11 cellular contexts compared by ENCODE assay signal in genomic region chr7:126449621-126450268, GRCh38.
DNase-seq lines count a peak whose midpoint lies in the region; ATAC-seq and TF ChIP-seq lines count a peak whose summit lies in the region.
"Had no signal": no experiment of that assay in that cellular context is flagged by ENCODE, and none has a peak within 500 bp of the region (broad histone marks: within the 10 kb centered on the region; RNA-seq: fewer than 3 reads in every experiment).

No MANE protein-coding gene starts in this region.

- TF ChIP-seq CTCF in hepatocyte (IDR thresholded peaks at IDR 0.05; ENCODE audit: poor library complexity): no peak

- H3K79me2 ChIP-seq in hepatocyte: no peaks in the 10 kb centered on the region

- no peaks in the 10 kb centered on the region for H3K9me3 ChIP-seq in hepatocyte (ENCODE audit: low read depth)
- H3K9me3 ChIP-seq in T-helper 17 cell (ENCODE audit: control insufficient read depth, low read length, poor library complexity, severe bottlenecking): no peaks in the 10 kb centered on the region

- 77% methylated on average over 3 of the region's 3 CpGs for WGBS in hepatocyte (ENCODE audit: low lambda C conversion rate, missing lambda C conversion rate)

- ATAC-seq in GM19023 (IDR thresholded peaks at IDR 0.05; ENCODE audit: unreplicated experiment) (peak; percentile 21), GM21737 (IDR thresholded peaks at IDR 0.05; ENCODE audit: unreplicated experiment) (peak; percentile 6), HG03280 (IDR thresholded peaks at IDR 0.05; ENCODE audit: unreplicated experiment) (peak; percentile 10), T-helper 17 cell (no peak)
- ATAC-seq: naive thymus-derived CD4-positive, alpha-beta T cell had no signal

- H3K27ac ChIP-seq in hepatocyte: no peak overlapping the region

- H3K36me3 Mint-ChIP-seq in T-helper 17 cell (ENCODE audit: low read depth): no peaks in the 10 kb centered on the region
- H3K36me3 Mint-ChIP-seq: naive thymus-derived CD4-positive, alpha-beta T cell had no signal

- no peaks in the 10 kb centered on the region for H4K20me1 ChIP-seq in hepatocyte (ENCODE audit: insufficient read depth, poor library complexity, severe bottlenecking)

- H3K27me3 Mint-ChIP-seq in T-helper 17 cell: no peaks in the 10 kb centered on the region
- H3K27me3 Mint-ChIP-seq: CD4-positive, alpha-beta T cell; naive thymus-derived CD4-positive, alpha-beta T cell had no signal

- no peaks in the 10 kb centered on the region for H3K36me3 ChIP-seq in hepatocyte (replicated peaks; ENCODE audit: insufficient read depth, low read depth)

- H3K27me3 ChIP-seq in hepatocyte: no peaks in the 10 kb centered on the region

- H3K4me3 ChIP-seq in hepatocyte: no peak overlapping the region

- DNase-seq in hepatocyte (ENCODE audit: low spot score) (no peak), T-helper 17 cell (no peak), NCI-H187 (lab: John Stamatoyannopoulos, UW) (no peak), HUDEP-2 (lab: John Stamatoyannopoulos, UW; ENCODE audit: unreplicated experiment in 76 of 76) (no peak), NCI-H2227 treated with DMSO at 0.1 percent for 48 hours (lab: John Stamatoyannopoulos, UW) (no peak)
- DNase-seq: CD4-positive, alpha-beta T cell; naive thymus-derived CD4-positive, alpha-beta T cell; T-helper 9 cell had no signal

- H2AFZ ChIP-seq in hepatocyte: no peak overlapping the region

- H3K27ac Mint-ChIP-seq in T-helper 17 cell: no peak overlapping the region
- H3K27ac Mint-ChIP-seq: CD4-positive, alpha-beta T cell; naive thymus-derived CD4-positive, alpha-beta T cell had no signal

- no peaks in the 10 kb centered on the region for H3K4me1 Mint-ChIP-seq in T-helper 17 cell
- H3K4me1 Mint-ChIP-seq: naive thymus-derived CD4-positive, alpha-beta T cell had no signal

- H3K9me2 ChIP-seq in hepatocyte (replicated peaks; ENCODE audit: insufficient read depth): no peaks in the 10 kb centered on the region

- H3K4me1 ChIP-seq in hepatocyte (ENCODE audit: insufficient read depth): no peaks in the 10 kb centered on the region

- no peak overlapping the region for H3K4me3 Mint-ChIP-seq in T-helper 17 cell
- H3K4me3 Mint-ChIP-seq: CD4-positive, alpha-beta T cell; naive thymus-derived CD4-positive, alpha-beta T cell had no signal

- peak overlapping the region; percentile 36 for H3K4me2 ChIP-seq in hepatocyte
